1 cellular context compared by ENCODE assay signal in the genomic region with DNA sequence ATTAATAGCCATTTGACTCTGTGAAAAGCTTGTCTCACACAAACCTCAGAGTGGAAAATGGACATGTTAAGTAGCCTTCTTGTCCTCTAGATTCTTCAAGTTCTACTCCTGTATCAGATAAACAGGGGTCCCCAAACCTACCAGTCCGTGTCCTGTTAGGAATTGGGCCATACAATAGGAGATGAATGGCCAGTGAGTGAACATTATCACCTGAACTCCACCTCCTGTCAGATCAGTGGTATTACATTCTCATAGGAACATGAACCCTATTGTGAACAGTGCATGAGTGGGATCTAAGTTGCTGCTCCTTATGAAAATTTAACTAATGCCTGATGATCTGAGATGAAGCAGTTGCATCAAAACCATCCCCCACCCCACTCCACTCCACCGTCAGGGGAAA.
TF ChIP-seq lines count a peak whose summit lies in the region.

No MANE protein-coding gene starts in this region.

TF ChIP-seq in SK-N-SH treated with all-trans-retinoic acid at 6 μM for 48 hours, 23 proteins besides CTCF, POLR2A, EP300 and RAD21 (continued from another document):
- no peak for TF ChIP-seq ZNF70 (CRISPR knock-in tag; IDR thresholded peaks at IDR 0.05)
- no peak for TF ChIP-seq ZC3H10 (CRISPR knock-in tag; IDR thresholded peaks at IDR 0.05)
- no peak for TF ChIP-seq ARNTL (CRISPR knock-in tag; IDR thresholded peaks at IDR 0.05; ENCODE audit: borderline replicate concordance, low read depth)
- TF ChIP-seq ESRRG (CRISPR knock-in tag; IDR thresholded peaks at IDR 0.05) = no peak
- TF ChIP-seq, protein P1, sequence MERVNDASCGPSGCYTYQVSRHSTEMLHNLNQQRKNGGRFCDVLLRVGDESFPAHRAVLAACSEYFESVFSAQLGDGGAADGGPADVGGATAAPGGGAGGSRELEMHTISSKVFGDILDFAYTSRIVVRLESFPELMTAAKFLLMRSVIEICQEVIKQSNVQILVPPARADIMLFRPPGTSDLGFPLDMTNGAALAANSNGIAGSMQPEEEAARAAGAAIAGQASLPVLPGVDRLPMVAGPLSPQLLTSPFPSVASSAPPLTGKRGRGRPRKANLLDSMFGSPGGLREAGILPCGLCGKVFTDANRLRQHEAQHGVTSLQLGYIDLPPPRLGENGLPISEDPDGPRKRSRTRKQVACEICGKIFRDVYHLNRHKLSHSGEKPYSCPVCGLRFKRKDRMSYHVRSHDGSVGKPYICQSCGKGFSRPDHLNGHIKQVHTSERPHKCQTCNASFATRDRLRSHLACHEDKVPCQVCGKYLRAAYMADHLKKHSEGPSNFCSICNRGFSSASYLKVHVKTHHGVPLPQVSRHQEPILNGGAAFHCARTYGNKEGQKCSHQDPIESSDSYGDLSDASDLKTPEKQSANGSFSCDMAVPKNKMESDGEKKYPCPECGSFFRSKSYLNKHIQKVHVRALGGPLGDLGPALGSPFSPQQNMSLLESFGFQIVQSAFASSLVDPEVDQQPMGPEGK (CRISPR knock-in tag; IDR thresholded peaks at IDR 0.05; ENCODE audit: borderline replicate concordance) = no peak
- no peak for TF ChIP-seq ZFP3 (CRISPR knock-in tag; IDR thresholded peaks at IDR 0.05)
- no peak for TF ChIP-seq RARB (CRISPR knock-in tag; IDR thresholded peaks at IDR 0.05)
- no peak for TF ChIP-seq ZNF565 (CRISPR knock-in tag; conservative IDR thresholded peaks at IDR 0.05; ENCODE audit: low read depth)
- TF ChIP-seq TCF4 (CRISPR knock-in tag; IDR thresholded peaks at IDR 0.05; ENCODE audit: borderline replicate concordance) = no peak
- no peak for TF ChIP-seq ZFP30 (CRISPR knock-in tag; IDR thresholded peaks at IDR 0.05)
- TF ChIP-seq, protein P2, sequence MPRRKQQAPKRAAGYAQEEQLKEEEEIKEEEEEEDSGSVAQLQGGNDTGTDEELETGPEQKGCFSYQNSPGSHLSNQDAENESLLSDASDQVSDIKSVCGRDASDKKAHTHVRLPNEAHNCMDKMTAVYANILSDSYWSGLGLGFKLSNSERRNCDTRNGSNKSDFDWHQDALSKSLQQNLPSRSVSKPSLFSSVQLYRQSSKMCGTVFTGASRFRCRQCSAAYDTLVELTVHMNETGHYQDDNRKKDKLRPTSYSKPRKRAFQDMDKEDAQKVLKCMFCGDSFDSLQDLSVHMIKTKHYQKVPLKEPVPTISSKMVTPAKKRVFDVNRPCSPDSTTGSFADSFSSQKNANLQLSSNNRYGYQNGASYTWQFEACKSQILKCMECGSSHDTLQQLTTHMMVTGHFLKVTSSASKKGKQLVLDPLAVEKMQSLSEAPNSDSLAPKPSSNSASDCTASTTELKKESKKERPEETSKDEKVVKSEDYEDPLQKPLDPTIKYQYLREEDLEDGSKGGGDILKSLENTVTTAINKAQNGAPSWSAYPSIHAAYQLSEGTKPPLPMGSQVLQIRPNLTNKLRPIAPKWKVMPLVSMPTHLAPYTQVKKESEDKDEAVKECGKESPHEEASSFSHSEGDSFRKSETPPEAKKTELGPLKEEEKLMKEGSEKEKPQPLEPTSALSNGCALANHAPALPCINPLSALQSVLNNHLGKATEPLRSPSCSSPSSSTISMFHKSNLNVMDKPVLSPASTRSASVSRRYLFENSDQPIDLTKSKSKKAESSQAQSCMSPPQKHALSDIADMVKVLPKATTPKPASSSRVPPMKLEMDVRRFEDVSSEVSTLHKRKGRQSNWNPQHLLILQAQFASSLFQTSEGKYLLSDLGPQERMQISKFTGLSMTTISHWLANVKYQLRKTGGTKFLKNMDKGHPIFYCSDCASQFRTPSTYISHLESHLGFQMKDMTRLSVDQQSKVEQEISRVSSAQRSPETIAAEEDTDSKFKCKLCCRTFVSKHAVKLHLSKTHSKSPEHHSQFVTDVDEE (CRISPR knock-in tag; IDR thresholded peaks at IDR 0.05) = no peak
- TF ChIP-seq CSDC2 (CRISPR knock-in tag; IDR thresholded peaks at IDR 0.05) = no peak
- TF ChIP-seq ISL1 (CRISPR knock-in tag; IDR thresholded peaks at IDR 0.05) = no peak
TF ChIP-seq in SK-N-SH treated with all-trans-retinoic acid at 6 μM for 48 hours: peak in this region for 0.
